In genomic region chr5:91219803-91220371, GRCh38 we compare ENCODE assay signal across 8 cellular contexts.
DNase-seq lines count a peak whose midpoint lies in the region; ATAC-seq and TF ChIP-seq lines count a peak whose summit lies in the region.

No MANE protein-coding gene starts in this region.

- no peak for TF ChIP-seq POLR2A in sigmoid colon (IDR thresholded peaks at IDR 0.05)

- H3K4me1 Mint-ChIP-seq in T-helper 2 cell treated with Interferon-gamma antibody and Interleukin-4, amounts not matched to agents 5 μg/mL and 100 μg/mL, for 36 hours (ENCODE audit: low read depth): peaks cover 4% of the 10 kb centered on the region

- H3K27ac ChIP-seq in C4-2B (peak overlapping the region; percentile 61), HEK293 (ENCODE audit: extremely low read depth, low read depth, low read length) (peak overlapping the region; percentile 55), heart right ventricle (peak overlapping the region in 4 of 10 donors; percentile 25 to 86 (median 38)), sigmoid colon (no peak overlapping the region)

- peaks cover 6% of the 10 kb centered on the region; the same call in 1 of the 2 replicates for H3K4me1 ChIP-seq in HEK293 (ENCODE audit: control insufficient read depth, insufficient read depth, low read length)
- peaks cover 0 to 21% (median 0%) of the 10 kb centered on the region in 9 donors for H3K4me1 ChIP-seq in heart right ventricle
- H3K4me1 ChIP-seq in sigmoid colon: peaks cover 0 to under 1% (median 0%) of the 10 kb centered on the region in 4 donors

- intact Hi-C loops in heart right ventricle (cut with DNase I) (loop anchor here in 8 of 10 donors (5.0 to 10.0 kb wide), 6 partner anchors 95 to 355 kb away; partner anchors contain the start of gene ARRDC3 (in 2 of the 8)), sigmoid colon (cut with DNase I) (no loop called here)

- H3K27me3 Mint-ChIP-seq in T-helper 2 cell treated with Interferon-gamma antibody and Interleukin-4, amounts not matched to agents 5 μg/mL and 100 μg/mL, for 36 hours (ENCODE audit: low read depth): peaks cover 5% of the 10 kb centered on the region

- 88% methylated on average over 3 of the region's 3 CpGs for WGBS in heart right ventricle, 2 donors
- 83 to 92% methylated on average over 3 of the region's 3 CpGs for WGBS in sigmoid colon, 2 donors

- no peaks in the 10 kb centered on the region for H3K36me3 Mint-ChIP-seq in T-helper 2 cell treated with Interferon-gamma antibody and Interleukin-4, amounts not matched to agents 5 μg/mL and 100 μg/mL, for 36 hours (ENCODE audit: low read depth)

- H3K4me3 Mint-ChIP-seq in T-helper 2 cell treated with Interferon-gamma antibody and Interleukin-4, amounts not matched to agents 5 μg/mL and 100 μg/mL, for 36 hours: no peak overlapping the region

- peak; percentile 7 for DNase-seq in activated T-cell treated with anti-CD3 and anti-CD28 coated beads for 1 hour (ENCODE audit: low read depth)
- DNase-seq in heart right ventricle: no peak
- DNase-seq in stimulated activated CD4-positive, alpha-beta T cell treated with anti-CD3 and anti-CD28 coated beads, Interleukin-1b, Interleukin-23, amount 100 ng/mL, for 48 hours: peak; percentile 23
- no peak for DNase-seq in T-helper 2 cell treated with Interferon-gamma antibody and Interleukin-4, amounts not matched to agents 5 μg/mL and 100 μg/mL, for 36 hours (ENCODE audit: low spot score)
- DNase-seq in sigmoid colon: no peak

- CTCF ChIA-PET in HEK293 (lab: Yijun Ruan, JAX): interaction anchor here (0.6 to 4.7 kb wide), 16 partner anchors 9 to 1169 kb away, joined by 3 to 56 read pairs (median 4); partner anchors contain the start of gene ARRDC3

- no peak overlapping the region for H3K4me3 ChIP-seq in HEK293 (ENCODE audit: low read depth, low read length)
- H3K4me3 ChIP-seq in heart right ventricle: no peak overlapping the region
- no peak overlapping the region for H3K4me3 ChIP-seq in sigmoid colon

- H3K9me3 Mint-ChIP-seq in T-helper 2 cell treated with Interferon-gamma antibody and Interleukin-4, amounts not matched to agents 5 μg/mL and 100 μg/mL, for 36 hours: no peaks in the 10 kb centered on the region

- no peaks in the 10 kb centered on the region for H3K36me3 ChIP-seq in HEK293 (ENCODE audit: control insufficient read depth in 2 of 2, insufficient read depth in 1 of 2, low read length in 2 of 2)
- no peaks in the 10 kb centered on the region for H3K36me3 ChIP-seq in heart right ventricle
- H3K36me3 ChIP-seq in sigmoid colon: no peaks in the 10 kb centered on the region

- H3K27ac Mint-ChIP-seq in T-helper 2 cell treated with Interferon-gamma antibody and Interleukin-4, amounts not matched to agents 5 μg/mL and 100 μg/mL, for 36 hours: no peak overlapping the region

- no peak for TF ChIP-seq EP300 in sigmoid colon (IDR thresholded peaks at IDR 0.05)

- POLR2A ChIA-PET in HEK293 (lab: Yijun Ruan, JAX): interaction anchor here (0.5 to 1.9 kb wide), 4 partner anchors 60 to 165 kb away, joined by 3 to 8 read pairs (median 5); no protein-coding TSS in a partner anchor

- H3K27me3 ChIP-seq in heart right ventricle (no peaks in the 10 kb centered on the region), sigmoid colon (no peaks in the 10 kb centered on the region)

- ATAC-seq in heart right ventricle (peak in 3 of 8 donors; percentile 35 to 68 (median 61)), GM21723 (IDR thresholded peaks at IDR 0.05; ENCODE audit: unreplicated experiment) (no peak)

- TF ChIP-seq CTCF in C4-2B (conservative IDR thresholded peaks at IDR 0.05) (peak; percentile 64), HEK293 (tag by site-specific recombination; IDR thresholded peaks at IDR 0.05) (no peak), heart right ventricle (IDR thresholded peaks at IDR 0.05) (peak in 7 of 9 donors; percentile 33 to 58 (median 44)), sigmoid colon (IDR thresholded peaks at IDR 0.05) (no peak)

- no peaks in the 10 kb centered on the region for H3K9me3 ChIP-seq in HEK293 (ENCODE audit: control insufficient read depth, insufficient read depth, low read depth, low read length)
- no peaks in the 10 kb centered on the region for H3K9me3 ChIP-seq in heart right ventricle
- no peaks in the 10 kb centered on the region for H3K9me3 ChIP-seq in sigmoid colon

TF ChIP-seq in HEK293, 187 proteins besides CTCF, POLR2A, EP300 and RAD21:
- TF ChIP-seq ZNF513 (tag by site-specific recombination; IDR thresholded peaks at IDR 0.05): peak; percentile 64
- no peak for TF ChIP-seq ZNF350 (tag by site-specific recombination; IDR thresholded peaks at IDR 0.05)

Comparison
In these comparisons a context has a peak if more than half of its experiments do, and no peak if none do; other contexts are left out.
1. H3K27ac ChIP-seq: peak in C4-2B (single experiment) and HEK293 (single experiment); none in sigmoid colon (0 of 4).
2. CTCF ChIP-seq: peak in C4-2B (single experiment) and heart right ventricle (7 of 9); none in HEK293 (single experiment) and sigmoid colon (0 of 4).
3. DNase-seq: peak in activated T-cell treated with anti-CD3 and anti-CD28 coated beads for 1 hour (single experiment) and stimulated activated CD4-positive, alpha-beta T cell treated with anti-CD3 and anti-CD28 coated beads, Interleukin-1b, Interleukin-23, amount 100 ng/mL, for 48 hours (single experiment); none in heart right ventricle (0 of 2), T-helper 2 cell treated with Interferon-gamma antibody and Interleukin-4, amounts not matched to agents 5 μg/mL and 100 μg/mL, for 36 hours (single experiment) and sigmoid colon (single experiment).